Comparison of ENCODE assay signal across 17 cellular contexts in genomic region chr18:22946841-22947240, GRCh38. TPM values are rescaled to one million over a fixed set of nuclear protein-coding genes. Genes with fewer than 3 reads are reported as not detected.
DNase-seq lines count a peak whose midpoint lies in the region; TF ChIP-seq lines count a peak whose summit lies in the region.
"Had no signal": no experiment of that assay in that cellular context is flagged by ENCODE, and none has a peak within 500 bp of the region (broad histone marks: within the 10 kb centered on the region; RNA-seq: fewer than 3 reads in every experiment).

No MANE protein-coding gene starts in this region.

- H3K9me2 ChIP-seq in GM23248 (ENCODE audit: insufficient read depth) = no peaks in the 10 kb centered on the region

- H3K36me3 ChIP-seq in GM23248 (ENCODE audit: low read depth) = peaks cover 7% of the 10 kb centered on the region
- H3K36me3 ChIP-seq in thyroid gland = no peaks in the 10 kb centered on the region

- H3K27me3 ChIP-seq in GM23248 (replicated peaks; ENCODE audit: insufficient read depth) = no peaks in the 10 kb centered on the region
- no peaks in the 10 kb centered on the region for H3K27me3 ChIP-seq in thyroid gland
- H3K27me3 ChIP-seq: MG63, SJCRH30 had no signal

- H3K9me3 ChIP-seq in GM23248 (ENCODE audit: low read depth) = no peaks in the 10 kb centered on the region
- no peaks in the 10 kb centered on the region for H3K9me3 ChIP-seq in thyroid gland
- H3K9me3 ChIP-seq: MG63, SJCRH30 had no signal

- peak overlapping the region; percentile 70 for H3K4me2 ChIP-seq in GM23248 (ENCODE audit: unreplicated experiment)

- H3K4me1 Mint-ChIP-seq in chondrocyte (ENCODE audit: low read depth) (peaks cover 20% of the 10 kb centered on the region), progenitor cell of endocrine pancreas (ENCODE audit: low read depth) (peaks cover 6% of the 10 kb centered on the region)

- H3K27ac Mint-ChIP-seq in chondrocyte (ENCODE audit: unreplicated experiment) = peak overlapping the region; percentile 24
- no peak overlapping the region for H3K27ac Mint-ChIP-seq in progenitor cell of endocrine pancreas

- in situ Hi-C loops in GM23248 (cut with MboI) = no loop called here

- H3K27ac ChIP-seq in GM23248 (peak overlapping the region; percentile 22), thyroid gland (no peak overlapping the region)
- H3K27ac ChIP-seq: RWPE1, SJCRH30 had no signal

- H3K79me2 ChIP-seq in GM23248 (ENCODE audit: insufficient read depth) = no peaks in the 10 kb centered on the region

- no peaks in the 10 kb centered on the region for H4K20me1 ChIP-seq in GM23248 (ENCODE audit: insufficient read depth)

- peak; percentile 61 for DNase-seq in AG10803 (ENCODE audit: low read depth)
- DNase-seq in GM23248 = peak; percentile 42
- no peak for DNase-seq in chondrocyte (ENCODE audit: low spot score)
- DNase-seq in iris pigment epithelial cell (ENCODE audit: low read depth) = peak; percentile 34
- no peak for DNase-seq in mucosa of gallbladder (ENCODE audit: low spot score)
- DNase-seq in progenitor cell of endocrine pancreas (ENCODE audit: low spot score, unreplicated experiment) = no peak
- DNase-seq in thyroid gland = no peak
- DNase-seq: AML-193, COR-L47, DMS153, MG63, NCI-H1092, NCI-H146, NCI-H2081, NCI-H774, SJCRH30 had no signal

- intact Hi-C loops in thyroid gland (cut with DNase I) = no loop called here

- H2AFZ ChIP-seq in GM23248 = peak overlapping the region; percentile 60

- H3K4me3 ChIP-seq in AG10803 (ENCODE audit: low read length) = no peak overlapping the region
- peak overlapping the region; percentile 25; the same call in 1 of the 2 replicates for H3K4me3 ChIP-seq in GM23248
- no peak overlapping the region for H3K4me3 ChIP-seq in thyroid gland (replicated peaks in 1 of 3)
- H3K4me3 ChIP-seq: MG63, SJCRH30 had no signal

- TF ChIP-seq POLR2A in thyroid gland (IDR thresholded peaks at IDR 0.05) = no peak

- TF ChIP-seq CTCF in AG10803 (conservative IDR thresholded peaks at IDR 0.05; ENCODE audit: low read length) (no peak), chondrocyte (IDR thresholded peaks at IDR 0.05) (no peak), progenitor cell of endocrine pancreas (IDR thresholded peaks at IDR 0.05; ENCODE audit: unreplicated experiment) (no peak), thyroid gland (IDR thresholded peaks at IDR 0.05) (no peak)

- H3K4me1 ChIP-seq in GM23248 (ENCODE audit: insufficient read depth) (peaks cover 19% of the 10 kb centered on the region), thyroid gland (no peaks in the 10 kb centered on the region)
- H3K4me1 ChIP-seq: SJCRH30 had no signal

- H3K9me3 Mint-ChIP-seq in chondrocyte (ENCODE audit: low read depth) (no peaks in the 10 kb centered on the region), progenitor cell of endocrine pancreas (ENCODE audit: low read depth) (no peaks in the 10 kb centered on the region)

- H3K36me3 Mint-ChIP-seq in chondrocyte (ENCODE audit: low read depth) = peaks cover 12% of the 10 kb centered on the region
- peaks cover 14% of the 10 kb centered on the region for H3K36me3 Mint-ChIP-seq in progenitor cell of endocrine pancreas (ENCODE audit: insufficient read depth)

- H3K27me3 Mint-ChIP-seq in chondrocyte (ENCODE audit: low read depth) (no peaks in the 10 kb centered on the region), progenitor cell of endocrine pancreas (no peaks in the 10 kb centered on the region)

- H3K4me3 Mint-ChIP-seq in chondrocyte (ENCODE audit: unreplicated experiment) (peak overlapping the region; percentile 25), progenitor cell of endocrine pancreas (ENCODE audit: low read depth) (no peak overlapping the region)

- peaks cover 7% of the 10 kb centered on the region; the same call in 1 of the 2 replicates for H3F3A ChIP-seq in GM23248 (ENCODE audit: insufficient read depth)

- no peak overlapping the region for H3K9ac ChIP-seq in GM23248

- WGBS in GM23248 (ENCODE audit: low coverage in 1 of 2, low lambda C conversion rate in 2 of 2, missing lambda C conversion rate in 2 of 2), 2 experiments = 10 to 11% methylated on average over 2 of the region's 2 CpGs
- 46% methylated on average over 2 of the region's 2 CpGs for WGBS in thyroid gland, 2 donors

RNA-seq across cellular contexts. Expression of gene RBBP8, which starts 13.7 kb away (rescaled TPM):
- 34.9 and 45.2 TPM in 2 replicates for total RNA-seq in GM23248 (2014; rRNA removed; shearing (Covaris generic))
- 26.9 and 27.1 TPM in 2 replicates for polyA plus RNA-seq in GM23248 (2016; fragmentation: Nextera tagmentation; extraction: Ambion mirVana)
- total RNA-seq in chondrocyte (23.2 to 26.6 TPM (median 24.7 TPM) in 3 replicates), mucosa of gallbladder (30.5 TPM), progenitor cell of endocrine pancreas (72.8 and 75.2 TPM in 2 replicates), thyroid gland (10 to 100 TPM; 29.2 to 51.3 (median 42.5) TPM)

Comparison
In these comparisons a context has a peak if more than half of its experiments do, and no peak if none do; other contexts are left out.
1. DNase-seq: peak in AG10803 (single experiment), GM23248 (single experiment) and iris pigment epithelial cell (single experiment); none in chondrocyte (single experiment), mucosa of gallbladder (single experiment), progenitor cell of endocrine pancreas (single experiment) and thyroid gland (0 of 2).